ENCODE assay signal across 8 cellular contexts in the genomic region with DNA sequence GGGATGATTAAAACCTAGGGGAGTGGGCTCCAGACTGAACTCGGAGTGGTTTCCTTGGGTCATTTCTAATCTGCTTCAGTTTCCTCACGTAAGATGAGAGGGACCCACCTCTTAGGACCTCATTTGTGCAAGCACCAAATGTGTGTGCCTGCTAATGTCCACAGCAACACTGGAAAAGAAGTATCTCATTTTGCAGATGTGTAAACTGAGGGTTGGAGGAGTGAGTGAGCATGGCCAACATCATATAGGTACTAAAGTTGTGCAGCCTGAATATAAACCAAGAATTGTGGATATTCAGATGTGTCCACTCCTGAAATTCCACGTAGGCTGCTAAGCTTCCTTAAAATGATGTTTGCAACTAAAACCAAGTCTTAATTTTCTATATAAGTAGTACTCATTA. TPM values are rescaled to one million over a fixed set of nuclear protein-coding genes. Genes with fewer than 3 reads are reported as not detected.
DNase-seq lines count a peak whose midpoint lies in the region; ATAC-seq and TF ChIP-seq lines count a peak whose summit lies in the region.

No MANE protein-coding gene starts in this region.

- no peaks in the 10 kb centered on the region for H3K79me2 ChIP-seq in MM.1S (ENCODE audit: low read length)

- H3K27me3 ChIP-seq in CD4-positive, CD25-positive, alpha-beta regulatory T cell (ENCODE audit: control insufficient read depth, insufficient read depth, low read length): no peaks in the 10 kb centered on the region
- H3K27me3 ChIP-seq in MM.1S (replicated peaks; ENCODE audit: insufficient read depth, low read length) (no peaks in the 10 kb centered on the region), prostate gland (replicated peaks; ENCODE audit: insufficient read depth) (no peaks in the 10 kb centered on the region), SJCRH30 (no peaks in the 10 kb centered on the region)

- H3K4me2 ChIP-seq in MM.1S (ENCODE audit: low read depth, low read length): peak overlapping the region; percentile 72

- peak overlapping the region; percentile 97 to 98 (median 98) for H3K27ac Mint-ChIP-seq in CD4-positive, CD25-positive, alpha-beta regulatory T cell
- H3K27ac Mint-ChIP-seq in effector memory CD8-positive, alpha-beta T cell: peak overlapping the region; percentile 50 to 92

- no peak for TF ChIP-seq POLR2A in prostate gland (IDR thresholded peaks at IDR 0.05)

- no peaks in the 10 kb centered on the region for H4K20me1 ChIP-seq in MM.1S (ENCODE audit: insufficient read depth, low read length)

- peak overlapping the region; percentile 44 for H3K9ac ChIP-seq in MM.1S (ENCODE audit: low read length)

- H3K4me1 ChIP-seq in CD4-positive, CD25-positive, alpha-beta regulatory T cell (ENCODE audit: control insufficient read depth, insufficient read depth, low read length, poor library complexity, severe bottlenecking): peaks cover 27% of the 10 kb centered on the region
- H3K4me1 ChIP-seq in MM.1S (ENCODE audit: low read length): peaks cover 20% of the 10 kb centered on the region
- H3K4me1 ChIP-seq in prostate gland (replicated peaks): peaks cover 4% of the 10 kb centered on the region
- H3K4me1 ChIP-seq in SJCRH30: peaks cover 44% of the 10 kb centered on the region

- peak overlapping the region; percentile 83 for H3K4me3 ChIP-seq in CD4-positive, CD25-positive, alpha-beta regulatory T cell (ENCODE audit: low read depth, low read length)
- H3K4me3 ChIP-seq in MM.1S (ENCODE audit: low read length) (peak overlapping the region; percentile 35; the same call in 1 of the 2 replicates), prostate gland (no peak overlapping the region), SJCRH30 (no peak overlapping the region)

- WGBS in prostate gland: 82% methylated on average over 3 of the region's 3 CpGs

- no peaks in the 10 kb centered on the region for H3K9me2 ChIP-seq in MM.1S (replicated peaks; ENCODE audit: insufficient read depth, low read length)

- no peaks in the 10 kb centered on the region for H3K36me3 ChIP-seq in CD4-positive, CD25-positive, alpha-beta regulatory T cell (ENCODE audit: control insufficient read depth, insufficient read depth, low read length)
- no peaks in the 10 kb centered on the region for H3K36me3 ChIP-seq in MM.1S (replicated peaks; ENCODE audit: insufficient read depth, low read length)
- H3K36me3 ChIP-seq in prostate gland: no peaks in the 10 kb centered on the region
- H3K36me3 ChIP-seq in SJCRH30: no peaks in the 10 kb centered on the region

- intact Hi-C loops in prostate gland (cut with DNase I): no loop called here

- H3K9me3 Mint-ChIP-seq in CD4-positive, CD25-positive, alpha-beta regulatory T cell: no peaks in the 10 kb centered on the region
- no peaks in the 10 kb centered on the region for H3K9me3 Mint-ChIP-seq in effector memory CD8-positive, alpha-beta T cell

- H3K4me1 Mint-ChIP-seq in CD4-positive, CD25-positive, alpha-beta regulatory T cell: peaks cover 8 to 33% (median 23%) of the 10 kb centered on the region in 4 donors
- peaks cover 8 to 11% of the 10 kb centered on the region in 2 donors for H3K4me1 Mint-ChIP-seq in effector memory CD8-positive, alpha-beta T cell (ENCODE audit: low read depth in 2 of 2)

- H3K4me3 Mint-ChIP-seq in CD4-positive, CD25-positive, alpha-beta regulatory T cell: peak overlapping the region; percentile 43 to 83 (median 78)
- peak overlapping the region in 1 of 2 donors; percentile 77 for H3K4me3 Mint-ChIP-seq in effector memory CD8-positive, alpha-beta T cell

- peak overlapping the region; percentile 94 for H2AFZ ChIP-seq in MM.1S (ENCODE audit: low read length)

- H3K27ac ChIP-seq in CD4-positive, CD25-positive, alpha-beta regulatory T cell (ENCODE audit: insufficient read depth, low read length, poor library complexity, severe bottlenecking): peak overlapping the region; percentile 62
- peak overlapping the region; percentile 68 for H3K27ac ChIP-seq in MM.1S (ENCODE audit: low read length)
- H3K27ac ChIP-seq in prostate gland: peak overlapping the region; percentile 23 to 33
- H3K27ac ChIP-seq in SJCRH30: no peak overlapping the region; the same call in 1 of the 2 replicates

- TF ChIP-seq CTCF in MM.1S (IDR thresholded peaks at IDR 0.05; ENCODE audit: low read length) (no peak), prostate gland (IDR thresholded peaks at IDR 0.05) (no peak)

- no peaks in the 10 kb centered on the region for H3K27me3 Mint-ChIP-seq in CD4-positive, CD25-positive, alpha-beta regulatory T cell
- H3K27me3 Mint-ChIP-seq in effector memory CD8-positive, alpha-beta T cell: peaks cover 0 to 10% of the 10 kb centered on the region in 2 donors

- DNase-seq in CD4-positive, CD25-positive, alpha-beta regulatory T cell: no peak
- no peak for DNase-seq in MM.1S
- no peak for DNase-seq in effector memory CD8-positive, alpha-beta T cell
- no peak for DNase-seq in prostate gland (ENCODE audit: low spot score)
- no peak for DNase-seq in KG1 (lab: John Stamatoyannopoulos, UW)
- DNase-seq in SJCRH30: no peak

- ATAC-seq in CD4-positive, CD25-positive, alpha-beta regulatory T cell (ENCODE audit: low read depth in 2 of 2): no peak
- no peak for ATAC-seq in effector memory CD8-positive, alpha-beta T cell (replicated peaks)
- ATAC-seq in GM18502 (IDR thresholded peaks at IDR 0.05; ENCODE audit: poor library complexity, unreplicated experiment) (no peak), HG02981 (IDR thresholded peaks at IDR 0.05; ENCODE audit: unreplicated experiment) (no peak)

- H3F3A ChIP-seq in MM.1S (ENCODE audit: insufficient read depth, low read length): no peaks in the 10 kb centered on the region

- H3K9me3 ChIP-seq in CD4-positive, CD25-positive, alpha-beta regulatory T cell (ENCODE audit: control insufficient read depth in 2 of 2, low read length in 2 of 2): no peaks in the 10 kb centered on the region
- H3K9me3 ChIP-seq in MM.1S (replicated peaks; ENCODE audit: insufficient read depth, low read length): no peaks in the 10 kb centered on the region
- H3K9me3 ChIP-seq in prostate gland: no peaks in the 10 kb centered on the region
- no peaks in the 10 kb centered on the region for H3K9me3 ChIP-seq in SJCRH30 (replicated peaks)

- no peaks in the 10 kb centered on the region for H3K36me3 Mint-ChIP-seq in CD4-positive, CD25-positive, alpha-beta regulatory T cell
- no peaks in the 10 kb centered on the region for H3K36me3 Mint-ChIP-seq in effector memory CD8-positive, alpha-beta T cell (ENCODE audit: insufficient read depth)

RNA-seq across cellular contexts. Expression of a gene that starts 51.7 kb away (rescaled TPM):
- 98.8 TPM for total RNA-seq in CD4-positive, CD25-positive, alpha-beta regulatory T cell
- polyA plus RNA-seq in CD4-positive, CD25-positive, alpha-beta regulatory T cell: 10 to 100 TPM; 24.0 to 45.2 (median 29.8) TPM
- total RNA-seq in prostate gland: 10 to 100 TPM; 28.9 to 43.9 TPM
- total RNA-seq in SJCRH30 (2014; rRNA removed; shearing (Covaris generic)): 103 and 126 TPM in 2 replicates

Comparison
In these comparisons a context has a peak if more than half of its experiments do, and no peak if none do; other contexts are left out.
1. H3K4me3 ChIP-seq: peak in CD4-positive, CD25-positive, alpha-beta regulatory T cell (single experiment) and MM.1S (single experiment); none in prostate gland (0 of 2) and SJCRH30 (single experiment).